ENCODE assay signal across 8 cellular contexts in genomic region chr19:10295305-10295846, GRCh38. TPM values are rescaled to one million over a fixed set of nuclear protein-coding genes. Genes with fewer than 3 reads are reported as not detected.
DNase-seq lines count a peak whose midpoint lies in the region; ATAC-seq, FAIRE-seq and TF ChIP-seq lines count a peak whose summit lies in the region.

No MANE protein-coding gene starts in this region.

- H3K4me3 ChIP-seq in HepG2 (replicated peaks in 1 of 3; ENCODE audit: insufficient read depth in 1 of 3, low read depth in 2 of 3, low read length in 3 of 3) (peak overlapping the region in 2 of 3 experiments; percentile 49 to 61; a peak in 5 of 6 replicates), thyroid gland (replicated peaks in 1 of 3) (peak overlapping the region in 1 of 3 donors; percentile 27)

- H3K36me3 ChIP-seq in HepG2 (replicated peaks in 1 of 2; ENCODE audit: control insufficient read depth in 1 of 2, insufficient read depth in 2 of 2, low read length in 2 of 2) (no peaks in the 10 kb centered on the region), thyroid gland (no peaks in the 10 kb centered on the region)

- peak; percentile 7; the same call in 2 of the 3 replicates for ATAC-seq in HepG2
- no peak for ATAC-seq in HG02763 (IDR thresholded peaks at IDR 0.05; ENCODE audit: unreplicated experiment)

- CTCF ChIA-PET in HepG2 (lab: Yijun Ruan, JAX; ENCODE audit: low intra/inter-chr PET ratio, low total read pairs), result no interaction called here

- H3K27me3 ChIP-seq in HepG2 (ENCODE audit: control insufficient read depth in 1 of 2, insufficient read depth in 2 of 2, low read length in 2 of 2), result peaks cover 0 to 18% of the 10 kb centered on the region in 2 experiments; a peak in 3 of 5 replicates
- peaks cover 33% of the 10 kb centered on the region for H3K27me3 ChIP-seq in thyroid gland

- FAIRE-seq in HepG2 (lab: Jason Lieb, UNC), result no peak

- POLR2A ChIA-PET in HepG2 (lab: Yijun Ruan, JAX), result no interaction called here

- H2AFZ ChIP-seq in HepG2 (ENCODE audit: low read length), result no peak overlapping the region

- in situ Hi-C loops in HepG2 (cut with HindIII; ENCODE audit: extremely low pct_ligation_motif_present, low pct_unique_long_range_greater_than_20kb), result no loop called here

- no peaks in the 10 kb centered on the region for H4K20me1 ChIP-seq in HepG2 (ENCODE audit: insufficient read depth, low read length)

- H3K4me2 ChIP-seq in HepG2 (ENCODE audit: low read depth, low read length), result peak overlapping the region; percentile 74

- H3K27ac ChIP-seq in HepG2 (ENCODE audit: extremely low read length, insufficient read depth, low read length) (no peak overlapping the region), thyroid gland (no peak overlapping the region)

- H3K4me1 ChIP-seq in HepG2 (ENCODE audit: insufficient read depth, low read length) (peaks cover 49% of the 10 kb centered on the region), thyroid gland (peaks cover 17 to 54% of the 10 kb centered on the region in 2 donors)

- no peaks in the 10 kb centered on the region for H3K79me2 ChIP-seq in HepG2 (ENCODE audit: insufficient read depth, low read length)

- BruUV-seq in HepG2 (replicated peaks; lab: Mats Ljungman, UMichigan), result no TSS peak

- TF ChIP-seq POLR2A in GM15510 (IDR thresholded peaks at IDR 0.05; ENCODE audit: borderline replicate concordance, extremely low read depth, insufficient read length), result peak; percentile 58
- no peak for TF ChIP-seq POLR2A in HepG2 (IDR thresholded peaks at IDR 0.05; ENCODE audit: insufficient read depth in 1 of 2, low read depth in 2 of 2, low read length in 2 of 2)
- TF ChIP-seq POLR2A in thyroid gland (IDR thresholded peaks at IDR 0.05), result peak in 1 of 2 donors; percentile 6

- TF ChIP-seq CTCF in HepG2 (CRISPR knock-in tag; IDR thresholded peaks at IDR 0.05) (peak; percentile 56), thyroid gland (IDR thresholded peaks at IDR 0.05) (peak in 1 of 6 experiments; percentile 11)

- no peak for TF ChIP-seq RAD21 in HepG2 (CRISPR knock-in tag; IDR thresholded peaks at IDR 0.05)

- 55% methylated on average over 28 of the region's 48 CpGs for WGBS in HepG2 (ENCODE audit: low lambda C conversion rate)
- WGBS in thyroid gland, 2 donors, result 1 to 7% methylated on average over 13 to 16 of the region's 48 CpGs

- H3K9me3 ChIP-seq in HepG2 (ENCODE audit: low read length) (no peaks in the 10 kb centered on the region), thyroid gland (no peaks in the 10 kb centered on the region)

- no peak for TF ChIP-seq EP300 in HepG2 (IDR thresholded peaks at IDR 0.05; ENCODE audit: low read depth in 2 of 2, low read length in 2 of 2)
- no peak for TF ChIP-seq EP300 in HepG2 (CRISPR knock-in tag; IDR thresholded peaks at IDR 0.05; ENCODE audit: borderline replicate concordance)

- DNase-seq in M059J (ENCODE audit: low read depth) (peak; percentile 39), activated gamma-delta T cell treated with Interleukin-2 at 50 U/mL for 16 hours (peak; percentile 68), HepG2 (ENCODE audit: low spot score) (no peak), thyroid gland (peak; percentile 79 to 81), hepatic stellate cell (ENCODE audit: low spot score) (no peak), SK-N-DZ (ENCODE audit: low spot score) (no peak)

- intact Hi-C loops in HepG2 (cut with micrococcal nuclease; ENCODE audit: unreplicated experiment) (no loop called here), thyroid gland (cut with DNase I) (no loop called here)

- H3K9ac ChIP-seq in HepG2 (ENCODE audit: insufficient read depth, low read depth, low read length), result no peak overlapping the region

RNA-seq across cellular contexts. Expression of gene ICAM5, which starts 5.6 kb away (rescaled TPM):
- 4.4 and 6.1 TPM in 2 replicates for total RNA-seq in M059J (2014; rRNA removed; shearing (Covaris generic))
- total RNA-seq in HepG2 (2016; rRNA removed; fragmentation: Illumina TruSeq; extraction: Trizol) (0.46 TPM in 1 of 2 replicates, not detected in the other), thyroid gland (1 to 10 TPM in 2 of 4 donors, not detected in 2; 1.0 to 1.6 TPM)
- 0.26 TPM in 1 of 2 replicates, not detected in the other for total RNA-seq in HepG2 (2016; cell fraction: cytosol; rRNA removed; fragmentation: Illumina TruSeq; extraction: Trizol; ENCODE audit: low read depth)
- total RNA-seq in HepG2 (2016; cell fraction: insoluble cytoplasmic fraction; rRNA removed; fragmentation: Illumina TruSeq; extraction: Trizol), result 0.22 and 0.35 TPM in 2 replicates
- total RNA-seq in HepG2 (2016; cell fraction: membrane; rRNA removed; fragmentation: Illumina TruSeq; extraction: Trizol), result 0.09 TPM in 1 of 2 replicates, not detected in the other
- total RNA-seq in HepG2 (2016; cell fraction: nucleus; rRNA removed; fragmentation: Illumina TruSeq; extraction: Trizol), result 0.44 and 0.56 TPM in 2 replicates
- polyA plus RNA-seq in HepG2 (2011; rRNA removed), result 1.6 and 1.9 TPM in 2 replicates
- 0.49 and 1.0 TPM in 2 replicates for polyA plus RNA-seq in HepG2 (2011; cell fraction: cytosol; rRNA removed)
- 29.1 and 52.4 TPM in 2 replicates for polyA plus RNA-seq in HepG2 (2011; cell fraction: nucleus; rRNA removed)
- polyA plus RNA-seq in HepG2 (2012), result 1.6 and 1.8 TPM in 2 replicates
- polyA plus RNA-seq in HepG2 (2016; cell fraction: cytosol; fragmentation: Illumina TruSeq; extraction: Trizol; ENCODE audit: low read depth), result not detected in 2 replicates
- 0.11 TPM in 1 of 2 replicates, not detected in the other for polyA plus RNA-seq in HepG2 (2016; cell fraction: insoluble cytoplasmic fraction; fragmentation: Illumina TruSeq; extraction: Trizol; ENCODE audit: low read depth)
- not detected in 2 replicates for polyA plus RNA-seq in HepG2 (2016; cell fraction: membrane; fragmentation: Illumina TruSeq; extraction: Trizol; ENCODE audit: low read depth)
- polyA plus RNA-seq in HepG2 (2016; cell fraction: nucleus; fragmentation: Illumina TruSeq; extraction: Trizol; ENCODE audit: insufficient read depth, low read depth), result 1.4 and 2.3 TPM in 2 replicates
- polyA minus RNA-seq in HepG2 (2011; rRNA and poly(A)+ RNA removed; ENCODE audit: low replicate concordance), result 1.5 and 4.0 TPM in 2 replicates
- 0.49 and 0.97 TPM in 2 replicates for polyA minus RNA-seq in HepG2 (2011; cell fraction: cytosol; rRNA and poly(A)+ RNA removed)
- polyA minus RNA-seq in HepG2 (2011; cell fraction: nucleus; rRNA and poly(A)+ RNA removed), result 1.7 and 3.1 TPM in 2 replicates
- polyA plus RNA-seq in SK-N-DZ (2014; cell fraction: cytosol; rRNA removed), result 1.6 and 4.8 TPM in 2 replicates
- 7.7 and 13.4 TPM in 2 replicates for polyA plus RNA-seq in SK-N-DZ (2014; cell fraction: nucleus; rRNA removed)

RNA-seq across cellular contexts. Expression of gene ICAM4, which starts 8.6 kb away (rescaled TPM):
- not detected in 2 replicates for total RNA-seq in M059J (2014; rRNA removed; shearing (Covaris generic))
- 1.5 and 2.9 TPM in 2 replicates for total RNA-seq in HepG2 (2016; rRNA removed; fragmentation: Illumina TruSeq; extraction: Trizol)
- total RNA-seq in HepG2 (2016; cell fraction: cytosol; rRNA removed; fragmentation: Illumina TruSeq; extraction: Trizol; ENCODE audit: low read depth), result 1.1 and 1.9 TPM in 2 replicates
- total RNA-seq in HepG2 (2016; cell fraction: insoluble cytoplasmic fraction; rRNA removed; fragmentation: Illumina TruSeq; extraction: Trizol), result 1.0 and 3.0 TPM in 2 replicates
- 1.7 and 2.0 TPM in 2 replicates for total RNA-seq in HepG2 (2016; cell fraction: membrane; rRNA removed; fragmentation: Illumina TruSeq; extraction: Trizol)
- 1.6 and 2.6 TPM in 2 replicates for total RNA-seq in HepG2 (2016; cell fraction: nucleus; rRNA removed; fragmentation: Illumina TruSeq; extraction: Trizol)
- polyA plus RNA-seq in HepG2 (2011; rRNA removed), result 3.1 and 4.0 TPM in 2 replicates
- polyA plus RNA-seq in HepG2 (2011; cell fraction: cytosol; rRNA removed), result 3.1 and 6.6 TPM in 2 replicates
- 2.1 and 3.1 TPM in 2 replicates for polyA plus RNA-seq in HepG2 (2011; cell fraction: nucleus; rRNA removed)
- 2.3 and 2.5 TPM in 2 replicates for polyA plus RNA-seq in HepG2 (2012)
- 1.4 and 1.9 TPM in 2 replicates for polyA plus RNA-seq in HepG2 (2016; cell fraction: cytosol; fragmentation: Illumina TruSeq; extraction: Trizol; ENCODE audit: low read depth)
- 1.4 and 1.6 TPM in 2 replicates for polyA plus RNA-seq in HepG2 (2016; cell fraction: insoluble cytoplasmic fraction; fragmentation: Illumina TruSeq; extraction: Trizol; ENCODE audit: low read depth)
- 1.5 and 1.8 TPM in 2 replicates for polyA plus RNA-seq in HepG2 (2016; cell fraction: membrane; fragmentation: Illumina TruSeq; extraction: Trizol; ENCODE audit: low read depth)
- 3.3 and 3.9 TPM in 2 replicates for polyA plus RNA-seq in HepG2 (2016; cell fraction: nucleus; fragmentation: Illumina TruSeq; extraction: Trizol; ENCODE audit: insufficient read depth, low read depth)
- 0.09 and 3.3 TPM in 2 replicates for polyA minus RNA-seq in HepG2 (2011; rRNA and poly(A)+ RNA removed; ENCODE audit: low replicate concordance)
- 1.6 and 2.0 TPM in 2 replicates for polyA minus RNA-seq in HepG2 (2011; cell fraction: cytosol; rRNA and poly(A)+ RNA removed)
- polyA minus RNA-seq in HepG2 (2011; cell fraction: nucleus; rRNA and poly(A)+ RNA removed), result 1.7 and 2.4 TPM in 2 replicates
- total RNA-seq in thyroid gland, result under 1 TPM in 1 of 4 donors, not detected in 3; 0.44 TPM
- not detected in 2 replicates for polyA plus RNA-seq in SK-N-DZ (2014; cell fraction: cytosol; rRNA removed)
- not detected in 2 replicates for polyA plus RNA-seq in SK-N-DZ (2014; cell fraction: nucleus; rRNA removed)

RNA-seq across cellular contexts. Expression of gene ZGLP1, which starts 14.2 kb away (rescaled TPM):
- 0.94 TPM in 1 of 2 replicates, not detected in the other for total RNA-seq in M059J (2014; rRNA removed; shearing (Covaris generic))
- total RNA-seq in HepG2 (2016; rRNA removed; fragmentation: Illumina TruSeq; extraction: Trizol), result 0.56 and 2.4 TPM in 2 replicates
- 1.5 and 2.6 TPM in 2 replicates for total RNA-seq in HepG2 (2016; cell fraction: cytosol; rRNA removed; fragmentation: Illumina TruSeq; extraction: Trizol; ENCODE audit: low read depth)
- total RNA-seq in HepG2 (2016; cell fraction: insoluble cytoplasmic fraction; rRNA removed; fragmentation: Illumina TruSeq; extraction: Trizol), result 0.52 and 2.8 TPM in 2 replicates
- total RNA-seq in HepG2 (2016; cell fraction: membrane; rRNA removed; fragmentation: Illumina TruSeq; extraction: Trizol), result 1.8 TPM in 2 replicates
- 3.4 and 4.8 TPM in 2 replicates for total RNA-seq in HepG2 (2016; cell fraction: nucleus; rRNA removed; fragmentation: Illumina TruSeq; extraction: Trizol)
- polyA plus RNA-seq in HepG2 (2011; rRNA removed), result 3.0 and 4.7 TPM in 2 replicates
- polyA plus RNA-seq in HepG2 (2011; cell fraction: cytosol; rRNA removed), result 0.46 and 1.3 TPM in 2 replicates
- 20.3 and 24.6 TPM in 2 replicates for polyA plus RNA-seq in HepG2 (2011; cell fraction: nucleus; rRNA removed)
- 2.1 and 3.9 TPM in 2 replicates for polyA plus RNA-seq in HepG2 (2012)
- 1.4 and 1.9 TPM in 2 replicates for polyA plus RNA-seq in HepG2 (2016; cell fraction: cytosol; fragmentation: Illumina TruSeq; extraction: Trizol; ENCODE audit: low read depth)
- 0.72 and 0.99 TPM in 2 replicates for polyA plus RNA-seq in HepG2 (2016; cell fraction: insoluble cytoplasmic fraction; fragmentation: Illumina TruSeq; extraction: Trizol; ENCODE audit: low read depth)
- polyA plus RNA-seq in HepG2 (2016; cell fraction: membrane; fragmentation: Illumina TruSeq; extraction: Trizol; ENCODE audit: low read depth), result 1.6 and 1.8 TPM in 2 replicates
- polyA plus RNA-seq in HepG2 (2016; cell fraction: nucleus; fragmentation: Illumina TruSeq; extraction: Trizol; ENCODE audit: insufficient read depth, low read depth), result 17.4 and 18.0 TPM in 2 replicates
- 0.18 and 0.28 TPM in 2 replicates for polyA minus RNA-seq in HepG2 (2011; rRNA and poly(A)+ RNA removed; ENCODE audit: low replicate concordance)
- not detected in 2 replicates for polyA minus RNA-seq in HepG2 (2011; cell fraction: cytosol; rRNA and poly(A)+ RNA removed)
- 1.0 and 1.9 TPM in 2 replicates for polyA minus RNA-seq in HepG2 (2011; cell fraction: nucleus; rRNA and poly(A)+ RNA removed)
- 1 to 10 TPM in 3 of 4 donors, under 1 TPM in 1; 0.75 to 8.8 (median 2.2) TPM for total RNA-seq in thyroid gland
- 1.6 and 2.4 TPM in 2 replicates for polyA plus RNA-seq in SK-N-DZ (2014; cell fraction: cytosol; rRNA removed)
- 16.2 and 24.5 TPM in 2 replicates for polyA plus RNA-seq in SK-N-DZ (2014; cell fraction: nucleus; rRNA removed)

RNA-seq across cellular contexts. Expression of gene FDX2, which starts 20.4 kb away (rescaled TPM):
- 26.7 and 37.9 TPM in 2 replicates for total RNA-seq in M059J (2014; rRNA removed; shearing (Covaris generic))
- total RNA-seq in HepG2 (2016; rRNA removed; fragmentation: Illumina TruSeq; extraction: Trizol), result 21.0 and 22.6 TPM in 2 replicates
- total RNA-seq in HepG2 (2016; cell fraction: cytosol; rRNA removed; fragmentation: Illumina TruSeq; extraction: Trizol; ENCODE audit: low read depth), result 19.4 and 21.0 TPM in 2 replicates
- 19.6 and 21.9 TPM in 2 replicates for total RNA-seq in HepG2 (2016; cell fraction: insoluble cytoplasmic fraction; rRNA removed; fragmentation: Illumina TruSeq; extraction: Trizol)
- 26.6 and 29.0 TPM in 2 replicates for total RNA-seq in HepG2 (2016; cell fraction: membrane; rRNA removed; fragmentation: Illumina TruSeq; extraction: Trizol)
- total RNA-seq in HepG2 (2016; cell fraction: nucleus; rRNA removed; fragmentation: Illumina TruSeq; extraction: Trizol), result 10.0 and 11.9 TPM in 2 replicates
- 24.7 and 27.8 TPM in 2 replicates for polyA plus RNA-seq in HepG2 (2011; rRNA removed)
- polyA plus RNA-seq in HepG2 (2011; cell fraction: cytosol; rRNA removed), result 16.9 and 23.1 TPM in 2 replicates
- polyA plus RNA-seq in HepG2 (2011; cell fraction: nucleus; rRNA removed), result 41.9 and 53.1 TPM in 2 replicates
- 9.2 and 16.3 TPM in 2 replicates for polyA plus RNA-seq in HepG2 (2012)
- 23.2 and 31.5 TPM in 2 replicates for polyA plus RNA-seq in HepG2 (2016; cell fraction: cytosol; fragmentation: Illumina TruSeq; extraction: Trizol; ENCODE audit: low read depth)
- polyA plus RNA-seq in HepG2 (2016; cell fraction: insoluble cytoplasmic fraction; fragmentation: Illumina TruSeq; extraction: Trizol; ENCODE audit: low read depth), result 24.7 and 26.8 TPM in 2 replicates
- polyA plus RNA-seq in HepG2 (2016; cell fraction: membrane; fragmentation: Illumina TruSeq; extraction: Trizol; ENCODE audit: low read depth), result 26.3 and 32.9 TPM in 2 replicates
- 34.9 and 35.0 TPM in 2 replicates for polyA plus RNA-seq in HepG2 (2016; cell fraction: nucleus; fragmentation: Illumina TruSeq; extraction: Trizol; ENCODE audit: insufficient read depth, low read depth)
- polyA minus RNA-seq in HepG2 (2011; rRNA and poly(A)+ RNA removed; ENCODE audit: low replicate concordance), result 15.1 and 48.5 TPM in 2 replicates
- 2.3 and 2.8 TPM in 2 replicates for polyA minus RNA-seq in HepG2 (2011; cell fraction: cytosol; rRNA and poly(A)+ RNA removed)
- 6.7 and 6.8 TPM in 2 replicates for polyA minus RNA-seq in HepG2 (2011; cell fraction: nucleus; rRNA and poly(A)+ RNA removed)
- 10 to 100 TPM; 22.8 to 44.8 (median 33.3) TPM for total RNA-seq in thyroid gland
- 19.8 and 31.5 TPM in 2 replicates for polyA plus RNA-seq in SK-N-DZ (2014; cell fraction: cytosol; rRNA removed)
- polyA plus RNA-seq in SK-N-DZ (2014; cell fraction: nucleus; rRNA removed), result 34.2 and 43.1 TPM in 2 replicates

RNA-seq across cellular contexts. Expression of gene ICAM1, which starts 24.5 kb away (rescaled TPM):
- 68.8 and 88.4 TPM in 2 replicates for total RNA-seq in M059J (2014; rRNA removed; shearing (Covaris generic))
- total RNA-seq in HepG2 (2016; rRNA removed; fragmentation: Illumina TruSeq; extraction: Trizol) (12.8 and 37.9 TPM in 2 replicates), thyroid gland (10 to 100 TPM in 3 of 4 donors, 1 to 10 TPM in 1; 8.1 to 37.6 (median 19.7) TPM)
- total RNA-seq in HepG2 (2016; cell fraction: cytosol; rRNA removed; fragmentation: Illumina TruSeq; extraction: Trizol; ENCODE audit: low read depth), result 2.8 and 3.4 TPM in 2 replicates
- total RNA-seq in HepG2 (2016; cell fraction: insoluble cytoplasmic fraction; rRNA removed; fragmentation: Illumina TruSeq; extraction: Trizol), result 11.2 and 38.7 TPM in 2 replicates
- 6.9 and 8.2 TPM in 2 replicates for total RNA-seq in HepG2 (2016; cell fraction: membrane; rRNA removed; fragmentation: Illumina TruSeq; extraction: Trizol)
- total RNA-seq in HepG2 (2016; cell fraction: nucleus; rRNA removed; fragmentation: Illumina TruSeq; extraction: Trizol), result 36.6 and 43.7 TPM in 2 replicates
- 98.4 and 153 TPM in 2 replicates for polyA plus RNA-seq in HepG2 (2011; rRNA removed)
- 88.6 and 125 TPM in 2 replicates for polyA plus RNA-seq in HepG2 (2011; cell fraction: cytosol; rRNA removed)
- 70.4 and 93.5 TPM in 2 replicates for polyA plus RNA-seq in HepG2 (2011; cell fraction: nucleus; rRNA removed)
- 31.4 and 71.9 TPM in 2 replicates for polyA plus RNA-seq in HepG2 (2012)
- 2.4 and 2.5 TPM in 2 replicates for polyA plus RNA-seq in HepG2 (2016; cell fraction: cytosol; fragmentation: Illumina TruSeq; extraction: Trizol; ENCODE audit: low read depth)
- 12.7 and 15.7 TPM in 2 replicates for polyA plus RNA-seq in HepG2 (2016; cell fraction: insoluble cytoplasmic fraction; fragmentation: Illumina TruSeq; extraction: Trizol; ENCODE audit: low read depth)
- 4.6 and 5.2 TPM in 2 replicates for polyA plus RNA-seq in HepG2 (2016; cell fraction: membrane; fragmentation: Illumina TruSeq; extraction: Trizol; ENCODE audit: low read depth)
- 75.8 and 77.2 TPM in 2 replicates for polyA plus RNA-seq in HepG2 (2016; cell fraction: nucleus; fragmentation: Illumina TruSeq; extraction: Trizol; ENCODE audit: insufficient read depth, low read depth)
- 19.2 and 165 TPM in 2 replicates for polyA minus RNA-seq in HepG2 (2011; rRNA and poly(A)+ RNA removed; ENCODE audit: low replicate concordance)
- polyA minus RNA-seq in HepG2 (2011; cell fraction: cytosol; rRNA and poly(A)+ RNA removed), result 97.0 and 140 TPM in 2 replicates
- 31.8 and 54.1 TPM in 2 replicates for polyA minus RNA-seq in HepG2 (2011; cell fraction: nucleus; rRNA and poly(A)+ RNA removed)
- 0.16 TPM in 1 of 2 replicates, not detected in the other for polyA plus RNA-seq in SK-N-DZ (2014; cell fraction: cytosol; rRNA removed)
- polyA plus RNA-seq in SK-N-DZ (2014; cell fraction: nucleus; rRNA removed), result not detected in 2 replicates

Comparison
In these comparisons a context has a peak if more than half of its experiments do, and no peak if none do; other contexts are left out.
1. DNase-seq: peak in M059J (single experiment), activated gamma-delta T cell treated with Interleukin-2 at 50 U/mL for 16 hours (single experiment) and thyroid gland (2 of 2); none in HepG2 (single experiment), hepatic stellate cell (single experiment) and SK-N-DZ (single experiment).